8 cellular contexts compared by ENCODE assay signal in genomic region chr5:42949348-42950090, GRCh38.
DNase-seq lines count a peak whose midpoint lies in the region; ATAC-seq and TF ChIP-seq lines count a peak whose summit lies in the region.

No MANE protein-coding gene starts in this region.

- peak overlapping the region; percentile 91 to 99 (median 96) for H3K4me3 Mint-ChIP-seq in IgD-negative memory B cell
- H3K4me3 Mint-ChIP-seq in WTC11, result no peak overlapping the region

- H3K9me3 Mint-ChIP-seq in IgD-negative memory B cell (peaks cover 0 to 4% (median 0%) of the 10 kb centered on the region in 3 donors), WTC11 (peaks cover 25% of the 10 kb centered on the region)

- H3K27ac Mint-ChIP-seq in IgD-negative memory B cell (peak overlapping the region; percentile 98 to 100 (median 98)), WTC11 (peak overlapping the region; percentile 87; the same call in 1 of the 2 replicates)

- no peak for TF ChIP-seq POLR2A in right lobe of liver (IDR thresholded peaks at IDR 0.05)

- H3K27me3 ChIP-seq in mammary epithelial cell (ENCODE audit: insufficient read depth, low read length) (no peaks in the 10 kb centered on the region), right lobe of liver (peaks cover 4 to 43% of the 10 kb centered on the region in 2 donors)

- no peaks in the 10 kb centered on the region for H3K36me3 ChIP-seq in mammary epithelial cell (ENCODE audit: insufficient read depth, low read length)
- H3K36me3 ChIP-seq in right lobe of liver, result no peaks in the 10 kb centered on the region

- no peaks in the 10 kb centered on the region for H4K20me1 ChIP-seq in mammary epithelial cell (ENCODE audit: insufficient read depth, low read length)

- no peaks in the 10 kb centered on the region for H3K79me2 ChIP-seq in mammary epithelial cell (ENCODE audit: insufficient read depth, low read length)

- DNase-seq in DMS53 treated with DMSO at 0.1 percent for 48 hours (lab: John Stamatoyannopoulos, UW; ENCODE audit: unreplicated experiment) (peak; percentile 73), WTC11 (ENCODE audit: low spot score) (no peak), mammary epithelial cell (no peak), right lobe of liver (peak in 2 of 3 donors; percentile 63 to 66), T1000 (lab: John Stamatoyannopoulos, UW) (no peak)
- DNase-seq in stimulated activated naive CD4-positive, alpha-beta T cell (lab: John Stamatoyannopoulos, UW), result peak; percentile 26 to 76 (median 50)

- H3K4me2 ChIP-seq in mammary epithelial cell (ENCODE audit: insufficient read depth, low read depth, low read length), result peak overlapping the region; percentile 68

- dilution Hi-C loops in mammary epithelial cell (cut with HindIII; ENCODE audit: low sequenced_read_pairs), result no loop called here

- peak overlapping the region in 1 of 3 experiments; percentile 27 for H3K4me3 ChIP-seq in mammary epithelial cell (replicated peaks in 1 of 3; ENCODE audit: insufficient read depth in 1 of 3, low read depth in 2 of 3, low read length in 3 of 3)
- peak overlapping the region in 1 of 3 donors; percentile 26 for H3K4me3 ChIP-seq in right lobe of liver

- H3K27me3 Mint-ChIP-seq in IgD-negative memory B cell, result no peaks in the 10 kb centered on the region
- peaks cover 27% of the 10 kb centered on the region for H3K27me3 Mint-ChIP-seq in WTC11 (ENCODE audit: low read depth)

- H3K36me3 Mint-ChIP-seq in IgD-negative memory B cell (no peaks in the 10 kb centered on the region), WTC11 (peaks cover 30% of the 10 kb centered on the region)

- ATAC-seq in GM21515 (IDR thresholded peaks at IDR 0.05; ENCODE audit: unreplicated experiment), result peak; percentile 61
- ATAC-seq in WTC11, result peak; percentile 10; the same call in 1 of the 2 replicates
- peak; percentile 59 to 68 (median 64) for ATAC-seq in right lobe of liver

- CTCF ChIA-PET in WTC11 (lab: Charles Lee) (interaction anchor here (0.7 to 1.4 kb wide), 4 partner anchors 21 to 43 kb away, joined by 3 to 5 read pairs (median 4); no protein-coding TSS in a partner anchor), mammary epithelial cell (lab: Charles Lee; ENCODE audit: low non-redundant PET) (no interaction called here)

- intact Hi-C loops in mammary epithelial cell (cut with micrococcal nuclease) (loop anchor here (1.0 to 2.0 kb wide), 3 partner anchors 35 to 116 kb away; partner anchors contain the start of gene ANXA2R), right lobe of liver (cut with DNase I) (loop anchor here in 1 of 2 donors (5.0 to 10.0 kb wide), 2 partner anchors 45 to 68 kb away; no protein-coding TSS in a partner anchor)

- H3K4me1 ChIP-seq in mammary epithelial cell (ENCODE audit: insufficient read depth, low read length) (peaks cover 22% of the 10 kb centered on the region), right lobe of liver (peaks cover 0 to 5% (median 0%) of the 10 kb centered on the region in 4 donors)

- H3K9me3 ChIP-seq in mammary epithelial cell (replicated peaks; ENCODE audit: insufficient read depth, low read length) (peaks cover 47% of the 10 kb centered on the region), right lobe of liver (no peaks in the 10 kb centered on the region)

- BruUV-seq in mammary epithelial cell (replicated peaks; lab: Mats Ljungman, UMichigan), result no TSS peak

- no peak for TF ChIP-seq CTCF in WTC11 (IDR thresholded peaks at IDR 0.05)
- no peak for TF ChIP-seq CTCF in mammary epithelial cell (conservative IDR thresholded peaks at IDR 0.05 in 1 of 2, IDR thresholded peaks at IDR 0.05 in 1 of 2; ENCODE audit: extremely low read depth in 1 of 2, insufficient read depth in 1 of 2, low read depth in 1 of 2, low read length in 2 of 2)
- peak in 3 of 4 donors; percentile 5 to 39 (median 14) for TF ChIP-seq CTCF in right lobe of liver (IDR thresholded peaks at IDR 0.05)

- 40% methylated on average over 31 of the region's 33 CpGs for WGBS in mammary epithelial cell (ENCODE audit: low coverage, missing lambda C conversion rate)
- 8% methylated on average over 33 of the region's 33 CpGs for WGBS in right lobe of liver (ENCODE audit: insufficient coverage, low coverage, low lambda C conversion rate, missing lambda C conversion rate)

- POLR2A ChIA-PET in WTC11 (lab: Charles Lee), result interaction anchor here (0.7 to 0.8 kb wide), 3 partner anchors 10 to 1547 kb away, joined by 3 to 6 read pairs (median 4); no protein-coding TSS in a partner anchor

- H2AFZ ChIP-seq in mammary epithelial cell (ENCODE audit: low read depth, low read length), result peak overlapping the region; percentile 73

- in situ Hi-C loops in mammary epithelial cell (cut with MboI; ENCODE audit: low sequenced_read_pairs in 2 of 2), result no loop called here

- H3K4me1 Mint-ChIP-seq in IgD-negative memory B cell (peaks cover 5 to 26% (median 9%) of the 10 kb centered on the region in 3 donors), WTC11 (peaks cover 26% of the 10 kb centered on the region)

- H3K27ac ChIP-seq in mammary epithelial cell (ENCODE audit: insufficient read depth, low read depth, low read length) (peak overlapping the region; percentile 78), right lobe of liver (peak overlapping the region; percentile 57 to 80 (median 76))

- H3K9ac ChIP-seq in mammary epithelial cell (ENCODE audit: insufficient read depth, low read length), result no peak overlapping the region

TF ChIP-seq in WTC11, 78 proteins besides CTCF, POLR2A, EP300 and RAD21:
- TF ChIP-seq AR (CRISPR knock-in tag; IDR thresholded peaks at IDR 0.05) (no peak), PRDM15 (CRISPR knock-in tag; IDR thresholded peaks at IDR 0.05) (peak; percentile 52), SP1 (CRISPR knock-in tag; conservative IDR thresholded peaks at IDR 0.05) (no peak)

Comparison
In these comparisons a context has a peak if more than half of its experiments do, and no peak if none do; other contexts are left out.
1. DNase-seq: peak in DMS53 treated with DMSO at 0.1 percent for 48 hours (single experiment), right lobe of liver (2 of 3) and stimulated activated naive CD4-positive, alpha-beta T cell (6 of 6); none in WTC11 (single experiment), mammary epithelial cell (single experiment) and T1000 (single experiment).
2. ATAC-seq: peak in every context shown above with its lines; median percentile 64 in right lobe of liver; 61 in GM21515; 10 in WTC11.
3. CTCF ChIP-seq: peak in right lobe of liver (3 of 4); none in WTC11 (single experiment) and mammary epithelial cell (0 of 2).